In genomic region chr14:91395998-91396660, GRCh38 we compare ENCODE assay signal across 12 cellular contexts. TPM values are rescaled to one million over a fixed set of nuclear protein-coding genes. Genes with fewer than 3 reads are reported as not detected.
DNase-seq lines count a peak whose midpoint lies in the region; ATAC-seq, FAIRE-seq and TF ChIP-seq lines count a peak whose summit lies in the region.
"Had no signal": no experiment of that assay in that cellular context is flagged by ENCODE, and none has a peak within 500 bp of the region (broad histone marks: within the 10 kb centered on the region; RNA-seq: fewer than 3 reads in every experiment).

No MANE protein-coding gene starts in this region.

- POLR2A ChIA-PET in activated CD4-positive, alpha-beta T cell treated with anti-CD3 and anti-CD28 coated beads for 36 hours (lab: Charles Lee) = interaction anchor here (0.6 to 2.8 kb wide), 2 partner anchors 20 to 712 kb away, joined by 3 to 8 read pairs; no protein-coding TSS in a partner anchor
- POLR2A ChIA-PET in endothelial cell of umbilical vein (lab: Charles Lee) = no interaction called here

- peak overlapping the region; percentile 94 for H3K27ac Mint-ChIP-seq in activated CD4-positive, alpha-beta T cell treated with anti-CD3 and anti-CD28 coated beads for 36 hours
- peak overlapping the region; percentile 65 for H3K27ac Mint-ChIP-seq in stimulated activated memory B cell treated with anti-CD40 and anti-IgM and Interleukin-4, amounts not matched to agents 10 μg/mL and 1 μg/mL and 100 μg/mL, for 72 hours

- FAIRE-seq in endothelial cell of umbilical vein (lab: Jason Lieb, UNC) = peak; percentile 12
- FAIRE-seq: TTC549 had no signal

- CTCF ChIA-PET in activated CD4-positive, alpha-beta T cell treated with anti-CD3 and anti-CD28 coated beads for 36 hours (lab: Charles Lee) = interaction anchor here (0.5 to 0.8 kb wide), 5 partner anchors 13 to 637 kb away, joined by 3 to 5 read pairs (median 3); no protein-coding TSS in a partner anchor
- CTCF ChIA-PET in endothelial cell of umbilical vein (lab: Charles Lee) = interaction anchor here (0.8 kb wide), 1 partner anchor 15 kb away, joined by 4 read pairs; no protein-coding TSS in a partner anchor

- H2AFZ ChIP-seq in OCI-LY3 (ENCODE audit: low read depth, low read length) = no peak overlapping the region
- no peak overlapping the region for H2AFZ ChIP-seq in endothelial cell of umbilical vein (ENCODE audit: low read depth, low read length)

- H3K27ac ChIP-seq in OCI-LY3 (ENCODE audit: low read length) = no peak overlapping the region
- no peak overlapping the region for H3K27ac ChIP-seq in endothelial cell of umbilical vein (ENCODE audit: insufficient read depth, low read depth, low read length)
- no peak overlapping the region for H3K27ac ChIP-seq in sigmoid colon

- no peaks in the 10 kb centered on the region for H3K9me3 Mint-ChIP-seq in activated CD4-positive, alpha-beta T cell treated with anti-CD3 and anti-CD28 coated beads for 36 hours (ENCODE audit: low read depth)
- H3K9me3 Mint-ChIP-seq in stimulated activated memory B cell treated with anti-CD40 and anti-IgM and Interleukin-4, amounts not matched to agents 10 μg/mL and 1 μg/mL and 100 μg/mL, for 72 hours = no peaks in the 10 kb centered on the region

- H3K27me3 ChIP-seq in OCI-LY3 (ENCODE audit: low read depth, low read length) (no peaks in the 10 kb centered on the region), endothelial cell of umbilical vein (ENCODE audit: control insufficient read depth in 2 of 2, insufficient read depth in 2 of 2, low read length in 2 of 2) (no peaks in the 10 kb centered on the region), sigmoid colon (peaks cover 0 to 7% (median 0%) of the 10 kb centered on the region in 3 donors)

- TF ChIP-seq POLR2A in endothelial cell of umbilical vein (IDR thresholded peaks at IDR 0.05; ENCODE audit: low read depth, low read length) = no peak
- no peak for TF ChIP-seq POLR2A in sigmoid colon (IDR thresholded peaks at IDR 0.05)

- peaks cover 28% of the 10 kb centered on the region for H3K36me3 Mint-ChIP-seq in activated CD4-positive, alpha-beta T cell treated with anti-CD3 and anti-CD28 coated beads for 36 hours (ENCODE audit: low read depth)
- H3K36me3 Mint-ChIP-seq in stimulated activated memory B cell treated with anti-CD40 and anti-IgM and Interleukin-4, amounts not matched to agents 10 μg/mL and 1 μg/mL and 100 μg/mL, for 72 hours = peaks cover 6% of the 10 kb centered on the region

- TF ChIP-seq EP300 in sigmoid colon (IDR thresholded peaks at IDR 0.05) = no peak

- H3K4me2 ChIP-seq in OCI-LY3 (ENCODE audit: low read length) (peak overlapping the region; percentile 65), endothelial cell of umbilical vein (ENCODE audit: insufficient read depth, low read length) (no peak overlapping the region)

- H3K9ac ChIP-seq in OCI-LY3 (ENCODE audit: low read length) (no peak overlapping the region), endothelial cell of umbilical vein (replicated peaks; ENCODE audit: extremely low read depth, insufficient read depth, low read length) (no peak overlapping the region)

- no peak for ATAC-seq in activated CD4-positive, alpha-beta T cell treated with anti-CD3 and anti-CD28 coated beads for 36 hours
- no peak for ATAC-seq in stimulated activated memory B cell treated with anti-CD40 and anti-IgM and Interleukin-4, amounts not matched to agents 10 μg/mL and 1 μg/mL and 100 μg/mL, for 72 hours
- ATAC-seq in GM19455 (IDR thresholded peaks at IDR 0.05; ENCODE audit: unreplicated experiment) = no peak
- ATAC-seq: sciatic nerve had no signal

- H4K20me1 ChIP-seq in OCI-LY3 (ENCODE audit: insufficient read depth, low read length) = peaks cover 98% of the 10 kb centered on the region
- H4K20me1 ChIP-seq in endothelial cell of umbilical vein (replicated peaks; ENCODE audit: control insufficient read depth, extremely low read depth, insufficient read depth, low read length) = no peaks in the 10 kb centered on the region

- intact Hi-C loops in activated CD4-positive, alpha-beta T cell treated with anti-CD3 and anti-CD28 coated beads for 36 hours (cut with DNase I, micrococcal nuclease) = loop anchor here in 1 of 2 experiments (2.0 to 5.0 kb wide), 2 partner anchors 15 to 44 kb away; no protein-coding TSS in a partner anchor
- intact Hi-C loops in endothelial cell of umbilical vein (cut with micrococcal nuclease) (no loop called here), sigmoid colon (cut with DNase I) (no loop called here)

- TF ChIP-seq CTCF in OCI-LY3 (IDR thresholded peaks at IDR 0.05; ENCODE audit: low read depth, low read length) (no peak), endothelial cell of umbilical vein (IDR thresholded peaks at IDR 0.05; ENCODE audit: extremely low read depth in 1 of 2, insufficient read depth in 1 of 2, low read depth in 1 of 2, low read length in 2 of 2) (no peak), sigmoid colon (IDR thresholded peaks at IDR 0.05) (no peak)

- H3K4me1 Mint-ChIP-seq in activated CD4-positive, alpha-beta T cell treated with anti-CD3 and anti-CD28 coated beads for 36 hours = peaks cover 95% of the 10 kb centered on the region
- H3K4me1 Mint-ChIP-seq in stimulated activated memory B cell treated with anti-CD40 and anti-IgM and Interleukin-4, amounts not matched to agents 10 μg/mL and 1 μg/mL and 100 μg/mL, for 72 hours = peaks cover 98% of the 10 kb centered on the region

- no peak for DNase-seq in activated CD4-positive, alpha-beta T cell treated with anti-CD3 and anti-CD28 coated beads for 36 hours
- DNase-seq in activated CD4-positive, alpha-beta T cell treated with anti-CD3 and anti-CD28 coated beads, Interleukin-2, amount 50 U/mL, for 48 hours = no peak
- DNase-seq in endothelial cell of umbilical vein (ENCODE audit: low read depth, low spot score) = no peak
- DNase-seq in foreskin melanocyte = no peak
- no peak for DNase-seq in sigmoid colon
- DNase-seq: central memory CD4-positive, alpha-beta T cell; NCI-H1417 treated with DMSO at 0.1 percent for 48 hours had no signal

- H3K4me1 ChIP-seq in OCI-LY3 (ENCODE audit: low read length) (peaks cover 86% of the 10 kb centered on the region), endothelial cell of umbilical vein (ENCODE audit: control insufficient read depth, extremely low read depth, insufficient read depth, low read length) (peaks cover 21% of the 10 kb centered on the region), sigmoid colon (no peaks in the 10 kb centered on the region)

- WGBS in sigmoid colon, 2 donors = 17 to 54% methylated on average over 23 of the region's 23 CpGs

- no TSS peak for BruUV-seq in endothelial cell of umbilical vein (replicated peaks; lab: Mats Ljungman, UMichigan)

- no peaks in the 10 kb centered on the region for H3K27me3 Mint-ChIP-seq in activated CD4-positive, alpha-beta T cell treated with anti-CD3 and anti-CD28 coated beads for 36 hours
- no peaks in the 10 kb centered on the region for H3K27me3 Mint-ChIP-seq in stimulated activated memory B cell treated with anti-CD40 and anti-IgM and Interleukin-4, amounts not matched to agents 10 μg/mL and 1 μg/mL and 100 μg/mL, for 72 hours

- dilution Hi-C loops in endothelial cell of umbilical vein (cut with MboI; ENCODE audit: extremely low pct_ligation_motif_present, low sequenced_read_pairs) = no loop called here

- H3K79me2 ChIP-seq in OCI-LY3 (ENCODE audit: low read length) (peaks cover 98% of the 10 kb centered on the region), endothelial cell of umbilical vein (ENCODE audit: control insufficient read depth, insufficient read depth, low read length) (peaks cover 16% of the 10 kb centered on the region)

- H3K4me3 Mint-ChIP-seq in activated CD4-positive, alpha-beta T cell treated with anti-CD3 and anti-CD28 coated beads for 36 hours = peak overlapping the region; percentile 71
- peak overlapping the region; percentile 40 for H3K4me3 Mint-ChIP-seq in stimulated activated memory B cell treated with anti-CD40 and anti-IgM and Interleukin-4, amounts not matched to agents 10 μg/mL and 1 μg/mL and 100 μg/mL, for 72 hours

- H3K4me3 ChIP-seq in OCI-LY3 (ENCODE audit: low read length) (no peak overlapping the region), endothelial cell of umbilical vein (replicated peaks in 1 of 3; ENCODE audit: insufficient read depth in 1 of 3, low read depth in 1 of 3, low read length in 3 of 3) (no peak overlapping the region), sigmoid colon (no peak overlapping the region)

- H3K9me3 ChIP-seq in OCI-LY3 (ENCODE audit: insufficient read depth, low read length) (no peaks in the 10 kb centered on the region), endothelial cell of umbilical vein (replicated peaks; ENCODE audit: control insufficient read depth, insufficient read depth, low read length) (no peaks in the 10 kb centered on the region), sigmoid colon (no peaks in the 10 kb centered on the region)

- H3K36me3 ChIP-seq in OCI-LY3 (replicated peaks; ENCODE audit: low read depth, low read length) (peaks cover 30% of the 10 kb centered on the region), endothelial cell of umbilical vein (ENCODE audit: control insufficient read depth in 2 of 2, extremely low read depth in 1 of 2, insufficient read depth in 2 of 2, low read length in 2 of 2) (no peaks in the 10 kb centered on the region), sigmoid colon (no peaks in the 10 kb centered on the region)

- no peaks in the 10 kb centered on the region for H3K9me1 ChIP-seq in endothelial cell of umbilical vein (replicated peaks; ENCODE audit: control insufficient read depth, extremely low read depth, insufficient read depth, low read length)

TF ChIP-seq in endothelial cell of umbilical vein, 7 proteins besides CTCF, POLR2A, EP300 and RAD21 (continues in another document):
- TF ChIP-seq FOS (IDR thresholded peaks at IDR 0.05; ENCODE audit: borderline replicate concordance, insufficient read depth, low read length) (no peak), GATA2 (IDR thresholded peaks at IDR 0.05; ENCODE audit: insufficient read depth, insufficient read length, low read depth, low read length) (no peak), JUN (IDR thresholded peaks at IDR 0.05; ENCODE audit: borderline replicate concordance, insufficient read depth, insufficient read length, low read depth) (no peak), EZH2 (IDR thresholded peaks at IDR 0.05; ENCODE audit: borderline replicate concordance, low read depth, low read length, severe bottlenecking) (no peak), MYC (IDR thresholded peaks at IDR 0.05; ENCODE audit: low read depth, low read length) (no peak)

RNA-seq across cellular contexts. Expression of gene CCDC88C, which starts 21.5 kb away (rescaled TPM):
- 10 to 100 TPM; 73.7 to 82.8 TPM for total RNA-seq in activated CD4-positive, alpha-beta T cell treated with anti-CD3 and anti-CD28 coated beads for 36 hours
- total RNA-seq in endothelial cell of umbilical vein (29.6 and 52.1 TPM in 2 replicates), sigmoid colon (1 to 10 TPM in 3 of 4 donors, under 1 TPM in 1; 0.95 to 3.9 (median 1.4) TPM)
- polyA plus RNA-seq in endothelial cell of umbilical vein (11.2 and 11.4 TPM in 2 replicates), sigmoid colon (10 to 100 TPM; 14.4 to 45.7 (median 21.0) TPM)
- 10.1 and 12.1 TPM in 2 replicates for polyA plus RNA-seq in endothelial cell of umbilical vein (2011; cell fraction: cytosol; rRNA removed)
- 37.8 and 42.5 TPM in 2 replicates for polyA plus RNA-seq in endothelial cell of umbilical vein (2011; cell fraction: nucleus; rRNA removed)
- 11.1 and 12.5 TPM in 2 replicates for polyA plus RNA-seq in endothelial cell of umbilical vein (2012)
- polyA minus RNA-seq in endothelial cell of umbilical vein = 33.4 and 44.5 TPM in 2 replicates
- 7.9 TPM for polyA minus RNA-seq in endothelial cell of umbilical vein (2011; cell fraction: cytosol; rRNA and poly(A)+ RNA removed)
- 40.9 and 45.2 TPM in 2 replicates for polyA minus RNA-seq in endothelial cell of umbilical vein (2011; cell fraction: nucleus; rRNA and poly(A)+ RNA removed)
